ENCODE assay signal across 19 cellular contexts in the genomic region with DNA sequence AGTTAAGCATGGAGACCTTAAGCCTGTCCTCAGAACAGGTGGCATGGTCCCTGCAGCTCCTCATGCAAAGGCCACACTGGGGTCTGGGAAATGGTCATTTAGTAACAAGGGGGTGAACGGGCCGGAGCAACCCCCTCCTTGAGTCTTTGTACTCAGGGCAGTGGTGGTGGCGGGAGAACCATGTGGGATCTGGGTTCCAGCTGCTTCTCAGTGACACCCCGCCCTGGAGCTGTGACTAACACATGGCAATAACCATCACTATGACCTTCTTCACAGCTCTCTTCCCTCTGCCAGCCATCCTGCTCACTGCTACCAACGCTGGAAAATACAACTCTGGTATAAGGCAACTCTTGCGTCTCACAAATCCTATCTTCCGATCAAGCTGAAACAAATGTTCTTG.
DNase-seq lines count a peak whose midpoint lies in the region; ATAC-seq and TF ChIP-seq lines count a peak whose summit lies in the region.
"Had no signal": no experiment of that assay in that cellular context is flagged by ENCODE, and none has a peak within 500 bp of the region (broad histone marks: within the 10 kb centered on the region; RNA-seq: fewer than 3 reads in every experiment).

No MANE protein-coding gene starts in this region.

- H3K27ac ChIP-seq in PC-3 (ENCODE audit: low read length) (peak overlapping the region; percentile 96), hepatocyte (peak overlapping the region; percentile 89)
- H3K27ac ChIP-seq: gastrocnemius medialis, upper lobe of left lung had no signal

- H3F3A ChIP-seq in PC-3 (ENCODE audit: low read length, unreplicated experiment), result no peaks in the 10 kb centered on the region

- H2AFZ ChIP-seq in PC-3 (ENCODE audit: low read length) (no peak overlapping the region), hepatocyte (no peak overlapping the region)

- no peak for ATAC-seq in PC-3
- ATAC-seq in omental fat pad (ENCODE audit: low FRiP score), result no peak
- no peak for ATAC-seq in sciatic nerve
- ATAC-seq: gastrocnemius medialis; stimulated activated naive CD8-positive, alpha-beta T cell treated with anti-CD3 and anti-CD28 coated beads, Interleukin-15, Interleukin-2, amounts not matched to agents 100 U/mL and 50 U/mL, for 24 hours had no signal

- H3K4me1 ChIP-seq in PC-3 (ENCODE audit: insufficient read depth, low read length) (peaks cover 27% of the 10 kb centered on the region), hepatocyte (ENCODE audit: insufficient read depth) (peaks cover 25% of the 10 kb centered on the region)
- H3K4me1 ChIP-seq: gastrocnemius medialis had no signal

- BruUV-seq in PC-3 (replicated peaks; lab: Mats Ljungman, UMichigan), result no TSS peak

- no peaks in the 10 kb centered on the region for H4K20me1 ChIP-seq in PC-3 (ENCODE audit: low read length)
- no peaks in the 10 kb centered on the region for H4K20me1 ChIP-seq in hepatocyte (ENCODE audit: insufficient read depth, poor library complexity, severe bottlenecking)

- H3K4me3 ChIP-seq in PC-3 (ENCODE audit: low read length), result no peak overlapping the region
- H3K4me3 ChIP-seq in hepatocyte, result no peak overlapping the region
- H3K4me3 ChIP-seq: gastrocnemius medialis, smooth muscle cell, upper lobe of left lung had no signal

- TF ChIP-seq CTCF in PC-3 (conservative IDR thresholded peaks at IDR 0.05; ENCODE audit: low read depth, low read length) (no peak), hepatocyte (IDR thresholded peaks at IDR 0.05; ENCODE audit: poor library complexity) (no peak), omental fat pad (IDR thresholded peaks at IDR 0.05) (no peak)

- H3K9me3 ChIP-seq in PC-3 (ENCODE audit: low read length) (no peaks in the 10 kb centered on the region), hepatocyte (ENCODE audit: low read depth) (no peaks in the 10 kb centered on the region)
- H3K9me3 ChIP-seq: gastrocnemius medialis, upper lobe of left lung had no signal

- intact Hi-C loops in activated CD4-positive, alpha-beta T cell treated with anti-CD3 and anti-CD28 coated beads, Interleukin-2, amount 10 ng/mL, durations not matched to agents 24 days and 14 days (cut with micrococcal nuclease), result no loop called here
- intact Hi-C loops in PC-3 (cut with micrococcal nuclease) (no loop called here), sciatic nerve (cut with DNase I) (no loop called here)

- no peaks in the 10 kb centered on the region for H3K27me3 Mint-ChIP-seq in activated CD4-positive, alpha-beta T cell treated with anti-CD3 and anti-CD28 coated beads, Interleukin-2, amount 10 ng/mL, durations not matched to agents 24 days and 14 days

- H3K36me3 ChIP-seq in PC-3 (ENCODE audit: low read depth, low read length) (peaks cover 2% of the 10 kb centered on the region; the same call in 1 of the 2 replicates), hepatocyte (replicated peaks; ENCODE audit: insufficient read depth, low read depth) (no peaks in the 10 kb centered on the region)
- H3K36me3 ChIP-seq: gastrocnemius medialis had no signal

- peak overlapping the region; percentile 66 for H3K9ac ChIP-seq in PC-3 (ENCODE audit: low read length)

- peak overlapping the region; percentile 61 for H3K4me2 ChIP-seq in PC-3 (ENCODE audit: low read length)
- no peak overlapping the region for H3K4me2 ChIP-seq in hepatocyte
- H3K4me2 ChIP-seq: smooth muscle cell had no signal

- POLR2A ChIA-PET in PC-3 (lab: Charles Lee; ENCODE audit: unreplicated experiment), result no interaction called here

- CTCF ChIA-PET in PC-3 (lab: Charles Lee), result interaction anchor here (0.6 kb wide), 1 partner anchor 290 kb away, joined by 3 read pairs; no protein-coding TSS in a partner anchor

- DNase-seq in activated CD4-positive, alpha-beta T cell treated with anti-CD3 and anti-CD28 coated beads, Interleukin-2, amount 10 ng/mL, durations not matched to agents 24 days and 14 days, result no peak
- no peak for DNase-seq in activated CD4-positive, alpha-beta T cell treated with anti-CD3 and anti-CD28 coated beads, Interleukin-2, amount 50 U/mL, for 1 hour
- no peak for DNase-seq in PC-3
- no peak for DNase-seq in hepatocyte (ENCODE audit: low spot score)
- peak; percentile 21 for DNase-seq in pons (ENCODE audit: low spot score)
- no peak for DNase-seq in omental fat pad (ENCODE audit: low spot score)
- no peak for DNase-seq in central memory CD4-positive, alpha-beta T cell
- DNase-seq in sciatic nerve (ENCODE audit: low spot score), result no peak
- DNase-seq: activated CD4-positive, CD25-positive, alpha-beta regulatory T cell treated with anti-CD3 and anti-CD28 coated beads, Interleukin-2, amount 50 U/mL, for 72 hours; aorta; erythroblast; gastrocnemius medialis; NCI-H1092; NCI-H2029 treated with DMSO at 0.1 percent for 48 hours; stimulated activated CD4-positive, alpha-beta T cell treated with anti-CD3 and anti-CD28 coated beads, Interleukin-2, amount 100 ng/mL, for 48 hours; stimulated activated naive CD8-positive, alpha-beta T cell treated with anti-CD3 and anti-CD28 coated beads, Interleukin-15, Interleukin-2, amounts not matched to agents 100 U/mL and 50 U/mL, for 24 hours; T1000; upper lobe of left lung had no signal

- H3K4me1 Mint-ChIP-seq in activated CD4-positive, alpha-beta T cell treated with anti-CD3 and anti-CD28 coated beads, Interleukin-2, amount 10 ng/mL, durations not matched to agents 24 days and 14 days, result peaks cover 67% of the 10 kb centered on the region

- H3K9me3 Mint-ChIP-seq in activated CD4-positive, alpha-beta T cell treated with anti-CD3 and anti-CD28 coated beads, Interleukin-2, amount 10 ng/mL, durations not matched to agents 24 days and 14 days, result no peaks in the 10 kb centered on the region

- peak overlapping the region; percentile 60 for H3K27ac Mint-ChIP-seq in activated CD4-positive, alpha-beta T cell treated with anti-CD3 and anti-CD28 coated beads, Interleukin-2, amount 10 ng/mL, durations not matched to agents 24 days and 14 days

- H3K4me3 Mint-ChIP-seq in activated CD4-positive, alpha-beta T cell treated with anti-CD3 and anti-CD28 coated beads, Interleukin-2, amount 10 ng/mL, durations not matched to agents 24 days and 14 days, result no peak overlapping the region

- WGBS in hepatocyte (ENCODE audit: low lambda C conversion rate, missing lambda C conversion rate), result 92% methylated on average over 7 of the region's 7 CpGs

- H3K79me2 ChIP-seq in PC-3 (ENCODE audit: low read length) (peaks cover 70% of the 10 kb centered on the region), hepatocyte (peaks cover 74% of the 10 kb centered on the region)

- no peaks in the 10 kb centered on the region for H3K9me2 ChIP-seq in PC-3 (replicated peaks; ENCODE audit: low read length)
- no peaks in the 10 kb centered on the region for H3K9me2 ChIP-seq in hepatocyte (replicated peaks; ENCODE audit: insufficient read depth)

- no peaks in the 10 kb centered on the region for H3K27me3 ChIP-seq in PC-3 (ENCODE audit: low read length)
- no peaks in the 10 kb centered on the region for H3K27me3 ChIP-seq in hepatocyte
- H3K27me3 ChIP-seq: gastrocnemius medialis, upper lobe of left lung had no signal

- peaks cover 68% of the 10 kb centered on the region for H3K36me3 Mint-ChIP-seq in activated CD4-positive, alpha-beta T cell treated with anti-CD3 and anti-CD28 coated beads, Interleukin-2, amount 10 ng/mL, durations not matched to agents 24 days and 14 days (ENCODE audit: low read depth)
